In the genomic region with DNA sequence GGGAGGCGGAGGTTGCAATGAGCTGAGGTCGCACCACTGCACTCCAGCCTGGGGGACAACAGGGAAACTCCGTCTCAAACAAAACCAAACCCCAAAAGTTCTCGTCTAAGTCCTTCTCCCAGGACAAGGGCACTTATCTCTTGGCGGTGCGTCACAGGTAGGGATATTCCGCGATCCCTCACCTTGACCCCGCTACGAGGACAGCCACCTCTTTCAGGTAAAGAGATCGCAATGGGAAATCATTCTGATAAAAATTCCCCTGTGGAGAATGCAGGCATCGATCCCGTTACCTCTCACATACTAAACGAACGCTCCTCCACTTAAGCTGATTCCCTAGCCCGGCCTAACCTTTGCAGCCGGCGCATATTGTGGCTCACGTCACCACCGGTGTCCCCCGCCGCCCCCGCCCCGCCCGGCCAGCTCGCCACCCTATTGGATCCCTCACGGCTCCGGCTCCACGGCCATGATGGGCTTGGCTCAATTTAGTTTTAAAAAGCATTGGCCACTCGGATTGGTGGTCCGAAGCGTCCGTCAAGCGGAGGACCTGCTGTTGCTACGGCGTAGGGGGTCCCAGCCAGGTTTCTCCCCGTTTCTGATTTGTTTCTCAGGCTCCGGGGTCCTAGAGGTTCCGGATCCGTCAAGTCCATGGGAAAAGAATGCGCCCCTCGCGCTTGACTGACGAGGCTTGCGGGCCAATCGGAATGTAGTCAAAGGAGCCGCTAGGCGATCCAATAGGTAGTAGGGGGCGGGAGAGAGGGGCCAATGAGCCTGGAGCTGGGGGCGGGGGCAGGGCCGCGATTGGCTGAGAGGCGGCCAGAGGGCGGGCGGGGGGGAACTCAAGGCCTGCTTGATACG, we compare ENCODE assay signal across 1 cellular context.
TF ChIP-seq lines count a peak whose summit lies in the region.

No MANE protein-coding gene starts in this region.

TF ChIP-seq in H1, 55 proteins besides CTCF, POLR2A, EP300 and RAD21 (continued from another document):
- TF ChIP-seq MAFK (IDR thresholded peaks at IDR 0.05; ENCODE audit: low read depth, low read length), result peak; percentile 80; the same call in 1 of the 2 replicates
TF ChIP-seq in H1: peak in this region for 20.
